Comparison of ENCODE assay signal across 7 cellular contexts in genomic region chr17:20573216-20573615, GRCh38. TPM values are rescaled to one million over a fixed set of nuclear protein-coding genes. Genes with fewer than 3 reads are reported as not detected.
"Had no signal": no experiment of that assay in that cellular context is flagged by ENCODE, and none has a peak within 500 bp of the region (broad histone marks: within the 10 kb centered on the region; RNA-seq: fewer than 3 reads in every experiment).

No MANE protein-coding gene starts in this region.

RNA-seq across cellular contexts. Expression of gene CDRT15L2, which starts 6.3 kb away (rescaled TPM):
- total RNA-seq: GM23248, H4, H7, HepG2, HFFc6, HT1080 had no signal
- polyA plus RNA-seq: GM23248, HepG2, IgD-negative memory B cell had no signal
